Comparison of ENCODE assay signal across 10 cellular contexts in the genomic region with DNA sequence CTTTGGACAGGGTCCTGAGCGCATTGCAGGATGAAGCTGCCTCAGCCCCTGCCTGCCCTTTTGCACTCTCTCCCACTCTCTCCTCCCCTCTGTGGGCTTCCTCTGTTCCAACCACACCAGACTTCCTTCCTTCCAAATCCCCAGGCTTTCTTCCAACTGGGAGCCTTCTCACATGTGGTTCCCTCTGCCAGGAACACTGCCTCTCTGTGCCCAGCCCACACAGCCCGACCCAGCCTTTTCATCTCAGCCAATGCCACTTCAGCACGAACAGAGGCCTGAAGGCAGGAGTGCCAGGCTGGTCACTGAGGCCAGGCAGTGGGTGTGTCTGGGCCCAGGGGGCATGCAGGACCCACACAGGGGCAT. TPM values are rescaled to one million over a fixed set of nuclear protein-coding genes. Genes with fewer than 3 reads are reported as not detected.
DNase-seq lines count a peak whose midpoint lies in the region; ATAC-seq and TF ChIP-seq lines count a peak whose summit lies in the region.
"Had no signal": no experiment of that assay in that cellular context is flagged by ENCODE, and none has a peak within 500 bp of the region (broad histone marks: within the 10 kb centered on the region; RNA-seq: fewer than 3 reads in every experiment).

No MANE protein-coding gene starts in this region.

- no peak for TF ChIP-seq POLR2A in esophagus muscularis mucosa (IDR thresholded peaks at IDR 0.05; ENCODE audit: low read depth)
- no peak for TF ChIP-seq POLR2A in erythroblast (IDR thresholded peaks at IDR 0.05; ENCODE audit: low read length)

- ATAC-seq in memory B cell (ENCODE audit: low read depth): no peak
- ATAC-seq in GM21717 (IDR thresholded peaks at IDR 0.05; ENCODE audit: unreplicated experiment): no peak

- H3K36me3 Mint-ChIP-seq in memory B cell: peaks cover 6% of the 10 kb centered on the region
- H3K36me3 Mint-ChIP-seq in activated T-cell treated with anti-CD3 and anti-CD28 coated beads, Interleukin-2, amount 50 U/mL, for 24 hours (ENCODE audit: low read depth): peaks cover 41% of the 10 kb centered on the region

- H3K36me3 ChIP-seq in esophagus muscularis mucosa: peaks cover 24 to 64% (median 48%) of the 10 kb centered on the region in 4 donors

- no peaks in the 10 kb centered on the region for H3K27me3 Mint-ChIP-seq in memory B cell
- no peaks in the 10 kb centered on the region for H3K27me3 Mint-ChIP-seq in activated T-cell treated with anti-CD3 and anti-CD28 coated beads, Interleukin-2, amount 50 U/mL, for 24 hours

- intact Hi-C loops in esophagus muscularis mucosa (cut with DNase I): loop anchor here (10.0 kb wide), 1 partner anchor 561 kb away; the partner anchor contains the start of gene RSRP1

- H3K27me3 ChIP-seq in esophagus muscularis mucosa: no peaks in the 10 kb centered on the region

- peak overlapping the region; percentile 57 to 68 (median 59) for H3K27ac ChIP-seq in esophagus muscularis mucosa (replicated peaks in 1 of 4)

- peak overlapping the region; percentile 3 for H3K27ac Mint-ChIP-seq in memory B cell
- no peak overlapping the region for H3K27ac Mint-ChIP-seq in activated T-cell treated with anti-CD3 and anti-CD28 coated beads, Interleukin-2, amount 50 U/mL, for 24 hours

- TF ChIP-seq CTCF in esophagus muscularis mucosa (IDR thresholded peaks at IDR 0.05): no peak

- DNase-seq in NCI-H446 treated with DMSO at 0.1 percent for 48 hours (lab: John Stamatoyannopoulos, UW) (peak; percentile 33), esophagus muscularis mucosa (ENCODE audit: extremely low spot score) (no peak), memory B cell (ENCODE audit: low spot score in 2 of 2) (no peak), superior temporal gyrus (ENCODE audit: extremely low spot score) (peak; percentile 70), erythroblast (lab: John Stamatoyannopoulos, UW) (no peak)
- no peak for DNase-seq in activated T-cell treated with anti-CD3 and anti-CD28 coated beads, Interleukin-2, amount 50 U/mL, for 24 hours
- DNase-seq in activated CD4-positive, alpha-beta T cell treated with anti-CD3 and anti-CD28 coated beads for 1 hour: no peak
- DNase-seq: HCEC 1CT, NCI-H1436 treated with DMSO at 0.1 percent for 48 hours had no signal

- no peaks in the 10 kb centered on the region for H3K9me3 Mint-ChIP-seq in memory B cell
- H3K9me3 Mint-ChIP-seq in activated T-cell treated with anti-CD3 and anti-CD28 coated beads, Interleukin-2, amount 50 U/mL, for 24 hours: no peaks in the 10 kb centered on the region

- no peak overlapping the region for H3K4me3 Mint-ChIP-seq in memory B cell
- no peak overlapping the region for H3K4me3 Mint-ChIP-seq in activated T-cell treated with anti-CD3 and anti-CD28 coated beads, Interleukin-2, amount 50 U/mL, for 24 hours

- H3K9me3 ChIP-seq in esophagus muscularis mucosa: no peaks in the 10 kb centered on the region

- peaks cover 76 to 84% (median 82%) of the 10 kb centered on the region in 4 donors for H3K4me1 ChIP-seq in esophagus muscularis mucosa

- TF ChIP-seq EP300 in esophagus muscularis mucosa (IDR thresholded peaks at IDR 0.05): no peak

- WGBS in esophagus muscularis mucosa: 25% methylated on average over 3 of the region's 3 CpGs

- peaks cover 29% of the 10 kb centered on the region for H3K4me1 Mint-ChIP-seq in memory B cell
- H3K4me1 Mint-ChIP-seq in activated T-cell treated with anti-CD3 and anti-CD28 coated beads, Interleukin-2, amount 50 U/mL, for 24 hours (ENCODE audit: low read depth): peaks cover 39% of the 10 kb centered on the region

- H3K4me3 ChIP-seq in esophagus muscularis mucosa: no peak overlapping the region

RNA-seq across cellular contexts. Expression of gene SELENON, which starts 5.9 kb away (rescaled TPM):
- total RNA-seq in esophagus muscularis mucosa: 10 to 100 TPM; 35.3 to 75.1 (median 50.5) TPM

RNA-seq across cellular contexts. Expression of gene MTFR1L, which starts 13.9 kb away (rescaled TPM):
- 100 to 1,000 TPM in 2 of 4 donors, 10 to 100 TPM in 2; 91.1 to 107 (median 101) TPM for total RNA-seq in esophagus muscularis mucosa

RNA-seq across cellular contexts. Expression of gene AUNIP, which starts 53.4 kb away (rescaled TPM):
- total RNA-seq in esophagus muscularis mucosa: not detected

Comparison
In these comparisons a context has a peak if more than half of its experiments do, and no peak if none do; other contexts are left out.
1. DNase-seq: peak in NCI-H446 treated with DMSO at 0.1 percent for 48 hours (single experiment) and superior temporal gyrus (single experiment); none in esophagus muscularis mucosa (single experiment), memory B cell (0 of 2), activated T-cell treated with anti-CD3 and anti-CD28 coated beads, Interleukin-2, amount 50 U/mL, for 24 hours (single experiment), erythroblast (0 of 2) and activated CD4-positive, alpha-beta T cell treated with anti-CD3 and anti-CD28 coated beads for 1 hour (single experiment).